In genomic region chr6:68238097-68238597, GRCh38 we compare ENCODE assay signal across 1 cellular context.
TF ChIP-seq lines count a peak whose summit lies in the region.

No MANE protein-coding gene starts in this region.

TF ChIP-seq in GM12878, 131 proteins besides CTCF, POLR2A, EP300 and RAD21 (continued from another document):
- TF ChIP-seq MTA2 (IDR thresholded peaks at IDR 0.05; ENCODE audit: low read depth) (peak; percentile 31; the same call in 1 of the 2 replicates), CBX5 (IDR thresholded peaks at IDR 0.05; ENCODE audit: low read depth) (no peak), JUNB (IDR thresholded peaks at IDR 0.05) (peak; percentile 84), TARDBP (IDR thresholded peaks at IDR 0.05; ENCODE audit: borderline replicate concordance) (no peak), IKZF1 (conservative IDR thresholded peaks at IDR 0.05) (peak; percentile 44), NR2F1 (conservative IDR thresholded peaks at IDR 0.05) (peak; percentile 30; the same call in 1 of the 2 replicates), CBFB (IDR thresholded peaks at IDR 0.05; ENCODE audit: low read depth) (peak; percentile 58; the same call in 1 of the 2 replicates), SPI1 (IDR thresholded peaks at IDR 0.05; ENCODE audit: borderline replicate concordance, insufficient read depth, low read depth, low read length) (no peak), IRF3 (IDR thresholded peaks at IDR 0.05) (no peak), ATF7 (IDR thresholded peaks at IDR 0.05; ENCODE audit: low read depth) (peak; percentile 76), SUZ12 (IDR thresholded peaks at IDR 0.05; ENCODE audit: unreplicated experiment) (no peak), SP1 (IDR thresholded peaks at IDR 0.05; ENCODE audit: low read depth, low read length) (no peak), SKIL (IDR thresholded peaks at IDR 0.05; ENCODE audit: low read depth, poor library complexity, severe bottlenecking) (no peak), ZBED1 (IDR thresholded peaks at IDR 0.05; ENCODE audit: borderline replicate concordance) (peak; percentile 27; the same call in 1 of the 2 replicates), BHLHE40 (IDR thresholded peaks at IDR 0.05; ENCODE audit: borderline replicate concordance in 1 of 2, low read depth in 2 of 2, low read length in 1 of 2) (peak in 1 of 2 experiments; percentile 26; a peak in 1 of 4 replicates), PAX8 (IDR thresholded peaks at IDR 0.05) (no peak), FOXM1 (IDR thresholded peaks at IDR 0.05; ENCODE audit: low read depth, low read length) (peak; percentile 23; the same call in 1 of the 2 replicates), CREM (IDR thresholded peaks at IDR 0.05; ENCODE audit: low read depth) (peak; percentile 52), ZNF622 (IDR thresholded peaks at IDR 0.05) (no peak), CREB1 (IDR thresholded peaks at IDR 0.05; ENCODE audit: low read depth) (peak; percentile 55; the same call in 1 of the 2 replicates), SMC3 (IDR thresholded peaks at IDR 0.05; ENCODE audit: borderline replicate concordance, low read length) (no peak), RCOR1 (conservative IDR thresholded peaks at IDR 0.05; ENCODE audit: low read depth, low read length) (no peak), GABPA (IDR thresholded peaks at IDR 0.05; ENCODE audit: low read depth) (0 out of 2 replicates have a peak, but pooled peaks have one; percentile 9), SREBF2 (IDR thresholded peaks at IDR 0.05; ENCODE audit: low read length) (no peak), ESRRA (IDR thresholded peaks at IDR 0.05; ENCODE audit: low read length) (no peak), RAD51 (IDR thresholded peaks at IDR 0.05) (no peak), PML (IDR thresholded peaks at IDR 0.05; ENCODE audit: low read length) (no peak), SRF (IDR thresholded peaks at IDR 0.05; ENCODE audit: low read depth in 2 of 2, low read length in 2 of 2) (peak in 1 of 2 experiments; percentile 47; a peak in 1 of 4 replicates), POLR2AphosphoS5 (IDR thresholded peaks at IDR 0.05; ENCODE audit: low read length) (no peak)
TF ChIP-seq in GM12878: peak in this region for 17.
